ENCODE assay signal across 8 cellular contexts in genomic region chr17:76446449-76447231, GRCh38. TPM values are rescaled to one million over a fixed set of nuclear protein-coding genes. Genes with fewer than 3 reads are reported as not detected.
DNase-seq lines count a peak whose midpoint lies in the region; ATAC-seq and TF ChIP-seq lines count a peak whose summit lies in the region.

No MANE protein-coding gene starts in this region.

- peak; percentile 46 for ATAC-seq in left lobe of liver

- H3K4me3 ChIP-seq in AG10803 (ENCODE audit: low read length) = peak overlapping the region; percentile 15; the same call in 1 of the 2 replicates

- TF ChIP-seq CTCF in AG10803 (conservative IDR thresholded peaks at IDR 0.05; ENCODE audit: low read length) = no peak

- DNase-seq in AG10803 (ENCODE audit: low read depth) (peak; percentile 71), HS-5 (ENCODE audit: low read depth) (peak; percentile 86), astrocyte of the hippocampus (ENCODE audit: low read depth, low spot score) (peak; percentile 80), left lobe of liver (ENCODE audit: low spot score) (no peak), GM19240 (ENCODE audit: insufficient read length, low spot score) (no peak), DMS79 treated with DMSO at 0.1 percent for 48 hours (lab: John Stamatoyannopoulos, UW) (no peak), cerebellar nuclear complex (lab: John Stamatoyannopoulos, UW) (no peak)
- DNase-seq in stimulated activated CD4-positive, alpha-beta T cell treated with anti-CD3 and anti-CD28 coated beads, Interleukin-1b, Interleukin-23, amount 100 ng/mL, for 48 hours = no peak

RNA-seq across cellular contexts. Expression of gene UBE2O, which starts 6.3 kb away (rescaled TPM):
- 9.8 TPM for total RNA-seq in left lobe of liver

RNA-seq across cellular contexts. Expression of gene AANAT, which starts 20.8 kb away (rescaled TPM):
- total RNA-seq in left lobe of liver = not detected

RNA-seq across cellular contexts. Expression of gene RHBDF2, which starts 54.6 kb away (rescaled TPM):
- 8.9 TPM for total RNA-seq in left lobe of liver

Comparison
In these comparisons a context has a peak if more than half of its experiments do, and no peak if none do; other contexts are left out.
1. DNase-seq: peak in AG10803 (single experiment), HS-5 (single experiment) and astrocyte of the hippocampus (single experiment); none in left lobe of liver (single experiment), GM19240 (single experiment), DMS79 treated with DMSO at 0.1 percent for 48 hours (single experiment), stimulated activated CD4-positive, alpha-beta T cell treated with anti-CD3 and anti-CD28 coated beads, Interleukin-1b, Interleukin-23, amount 100 ng/mL, for 48 hours (single experiment) and cerebellar nuclear complex (0 of 2).